ENCODE assay signal across 12 cellular contexts in the genomic region with DNA sequence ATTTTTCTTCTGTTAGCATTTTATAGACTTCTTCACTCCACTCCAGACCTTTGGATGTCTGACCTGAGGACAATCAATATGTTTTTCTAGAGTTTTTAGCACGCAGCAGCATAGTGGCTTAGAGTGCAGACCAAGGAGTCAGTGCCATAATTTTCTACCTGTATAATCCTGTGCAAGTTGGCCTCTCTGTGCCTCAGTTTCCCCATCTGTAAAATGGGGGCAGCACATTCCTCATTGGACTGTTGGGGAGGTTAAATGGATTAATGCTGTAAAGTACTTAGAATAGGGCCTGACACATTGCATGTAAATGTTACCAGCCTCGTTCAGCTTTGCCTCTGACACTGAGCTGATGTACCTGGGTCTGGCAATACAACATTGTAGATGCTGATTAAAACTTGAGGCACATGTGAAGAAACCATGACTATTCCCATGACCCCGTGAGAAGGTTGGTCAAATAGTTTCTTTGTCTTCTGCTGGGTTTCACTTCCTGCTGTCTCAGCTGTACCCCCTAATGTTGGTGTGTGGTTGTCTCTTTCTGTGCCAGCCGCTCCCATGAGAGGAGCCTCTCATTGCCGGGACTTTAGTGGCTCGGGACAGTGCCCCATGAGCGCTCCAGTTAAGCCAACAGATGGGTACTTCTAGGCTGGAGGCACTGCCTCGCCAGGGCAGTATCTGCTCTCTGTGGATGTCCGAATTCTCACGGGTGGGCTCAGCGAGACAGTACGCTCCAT.
DNase-seq lines count a peak whose midpoint lies in the region; ATAC-seq lines count a peak whose summit lies in the region.
"Had no signal": no experiment of that assay in that cellular context is flagged by ENCODE, and none has a peak within 500 bp of the region (broad histone marks: within the 10 kb centered on the region; RNA-seq: fewer than 3 reads in every experiment).

No MANE protein-coding gene starts in this region.

- DNase-seq in islet precursor cell (peak; percentile 36), middle frontal gyrus (ENCODE audit: extremely low spot score, low spot score) (no peak), COLO668 (lab: John Stamatoyannopoulos, UW; ENCODE audit: unreplicated experiment) (no peak), HT-29 (ENCODE audit: low spot score) (no peak)
- DNase-seq in activated CD8-positive, alpha-beta memory T cell treated with anti-CD3 and anti-CD28 coated beads, Interleukin-2, amount 10 ng/mL, durations not matched to agents 7 days and 5 days: no peak
- DNase-seq: activated CD4-positive, alpha-beta T cell treated with anti-CD3 and anti-CD28 coated beads, Interleukin-2, amount 50 U/mL, for 48 hours; NCI-H2171 treated with DMSO at 0.1 percent for 48 hours; stimulated activated CD4-positive, alpha-beta T cell treated with anti-CD3 and anti-CD28 coated beads, Interleukin-4, amount 100 ng/mL, for 1 hour; trophoblast cell had no signal

- peaks cover 21% of the 10 kb centered on the region for H3K27me3 Mint-ChIP-seq in activated CD8-positive, alpha-beta memory T cell treated with anti-CD3 and anti-CD28 coated beads, Interleukin-2, amount 10 ng/mL, durations not matched to agents 7 days and 5 days

- no peaks in the 10 kb centered on the region for H3K36me3 Mint-ChIP-seq in activated CD8-positive, alpha-beta memory T cell treated with anti-CD3 and anti-CD28 coated beads, Interleukin-2, amount 10 ng/mL, durations not matched to agents 7 days and 5 days

- no peak overlapping the region for H3K27ac Mint-ChIP-seq in activated CD8-positive, alpha-beta memory T cell treated with anti-CD3 and anti-CD28 coated beads, Interleukin-2, amount 10 ng/mL, durations not matched to agents 7 days and 5 days

- ATAC-seq in GM18502 (IDR thresholded peaks at IDR 0.05; ENCODE audit: poor library complexity, unreplicated experiment): peak; percentile 67
- ATAC-seq in GM19463 (IDR thresholded peaks at IDR 0.05; ENCODE audit: unreplicated experiment): peak; percentile 76
- ATAC-seq in HG03354 (IDR thresholded peaks at IDR 0.05; ENCODE audit: poor library complexity, severe bottlenecking, unreplicated experiment): peak; percentile 80
- ATAC-seq in activated CD8-positive, alpha-beta memory T cell treated with anti-CD3 and anti-CD28 coated beads, Interleukin-2, amount 10 ng/mL, durations not matched to agents 7 days and 5 days: no peak

- no peaks in the 10 kb centered on the region for H3K9me3 Mint-ChIP-seq in activated CD8-positive, alpha-beta memory T cell treated with anti-CD3 and anti-CD28 coated beads, Interleukin-2, amount 10 ng/mL, durations not matched to agents 7 days and 5 days (ENCODE audit: low read depth)

- CTCF ChIA-PET in activated CD8-positive, alpha-beta memory T cell treated with anti-CD3 and anti-CD28 coated beads, Interleukin-2, amount 10 ng/mL, durations not matched to agents 7 days and 5 days (lab: Charles Lee): no interaction called here

- no peak overlapping the region for H3K4me3 Mint-ChIP-seq in activated CD8-positive, alpha-beta memory T cell treated with anti-CD3 and anti-CD28 coated beads, Interleukin-2, amount 10 ng/mL, durations not matched to agents 7 days and 5 days

- no peaks in the 10 kb centered on the region for H3K4me1 Mint-ChIP-seq in activated CD8-positive, alpha-beta memory T cell treated with anti-CD3 and anti-CD28 coated beads, Interleukin-2, amount 10 ng/mL, durations not matched to agents 7 days and 5 days
